Comparison of ENCODE assay signal across 8 cellular contexts in the genomic region with DNA sequence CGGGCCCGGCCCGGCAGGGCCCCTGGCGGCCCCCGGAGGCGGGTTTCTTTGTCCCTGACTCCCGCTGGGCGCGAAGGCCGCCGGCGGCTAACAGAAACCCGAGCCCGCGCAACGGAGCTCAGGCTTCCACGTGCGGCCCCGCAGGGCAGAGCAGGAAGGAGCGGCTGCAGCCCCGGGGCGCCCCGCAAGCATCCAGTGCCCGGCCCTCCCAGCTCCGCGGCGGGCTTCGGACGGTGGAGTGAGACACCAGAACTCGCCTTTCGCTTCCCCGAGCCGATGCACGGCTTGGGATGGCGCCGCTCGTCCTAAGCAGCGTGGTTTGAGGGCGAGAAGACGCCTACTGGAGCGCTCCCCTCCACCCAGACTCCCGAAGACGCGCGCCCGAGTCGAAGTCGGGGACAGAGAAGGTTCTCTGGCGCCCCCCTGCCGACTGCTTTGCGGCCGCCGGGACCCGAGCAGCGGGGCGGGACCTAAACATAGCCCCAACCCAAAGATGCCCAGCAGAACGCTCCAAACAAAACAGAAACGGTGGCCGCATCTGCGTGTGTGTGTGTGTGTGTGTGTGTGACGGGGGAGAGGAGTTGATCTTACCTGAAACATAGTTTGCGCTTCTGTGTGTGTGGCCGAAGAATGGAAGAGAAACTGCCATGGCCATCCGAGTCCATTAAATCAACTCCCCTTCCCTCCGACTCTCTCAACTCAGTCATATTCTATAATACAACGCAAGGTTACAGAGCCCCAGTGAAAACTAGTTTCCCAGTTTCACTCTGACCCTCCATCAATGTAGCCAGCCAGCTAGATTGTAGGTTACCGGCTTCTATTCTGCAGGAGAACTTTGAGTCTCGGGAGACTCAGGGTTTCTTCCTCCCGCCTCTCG. TPM values are rescaled to one million over a fixed set of nuclear protein-coding genes. Genes with fewer than 3 reads are reported as not detected.
DNase-seq lines count a peak whose midpoint lies in the region; ATAC-seq and TF ChIP-seq lines count a peak whose summit lies in the region.

No MANE protein-coding gene starts in this region.

- WGBS in smooth muscle cell (ENCODE audit: low lambda C conversion rate): under 1% methylated on average over 63 of the region's 70 CpGs

- peak overlapping the region; percentile 86 for H3K27ac Mint-ChIP-seq in T-helper 17 cell
- peak overlapping the region; percentile 57 to 96 (median 90) for H3K27ac Mint-ChIP-seq in brain

- H3K79me2 ChIP-seq in DND-41 (ENCODE audit: insufficient read depth, low read length) (no peaks in the 10 kb centered on the region), smooth muscle cell (ENCODE audit: low read depth) (no peaks in the 10 kb centered on the region)

- DNase-seq in DND-41 (peak; percentile 71), KBM-7 (peak; percentile 83), T-helper 17 cell (peak; percentile 30 to 42 (median 37)), iPS-NIHi7 (ENCODE audit: extremely low spot score) (peak; percentile 48), smooth muscle cell (lab: John Stamatoyannopoulos, UW; ENCODE audit: unreplicated experiment) (peak; percentile 61), amniotic stem cell (lab: John Stamatoyannopoulos, UW) (no peak)

- TF ChIP-seq CTCF in DND-41 (IDR thresholded peaks at IDR 0.05; ENCODE audit: borderline replicate concordance, extremely low read depth, low read length, poor library complexity, severe bottlenecking) (peak; percentile 46), brain (conservative IDR thresholded peaks at IDR 0.05) (peak in 1 of 2 experiments; percentile 7), smooth muscle cell (IDR thresholded peaks at IDR 0.05; ENCODE audit: borderline replicate concordance, insufficient read depth, poor library complexity, severe bottlenecking) (no peak)

- H3K36me3 ChIP-seq in DND-41 (ENCODE audit: insufficient read depth, low read length) (no peaks in the 10 kb centered on the region), smooth muscle cell (ENCODE audit: low read depth) (no peaks in the 10 kb centered on the region)

- H2AFZ ChIP-seq in DND-41 (ENCODE audit: low read depth, low read length) (peak overlapping the region; percentile 100), smooth muscle cell (ENCODE audit: low read depth) (peak overlapping the region; percentile 94)

- peaks cover 10% of the 10 kb centered on the region for H3K27me3 Mint-ChIP-seq in T-helper 17 cell
- H3K27me3 Mint-ChIP-seq in brain: peaks cover 47% of the 10 kb centered on the region

- H3K36me3 Mint-ChIP-seq in T-helper 17 cell (ENCODE audit: low read depth) (peaks cover 2% of the 10 kb centered on the region), brain (no peaks in the 10 kb centered on the region)

- H3K27me3 ChIP-seq in DND-41 (ENCODE audit: insufficient read depth, low read length, poor library complexity) (peaks cover 37% of the 10 kb centered on the region), smooth muscle cell (ENCODE audit: low read depth) (peaks cover 45% of the 10 kb centered on the region)

- H3K4me3 Mint-ChIP-seq in T-helper 17 cell (peak overlapping the region; percentile 96), brain (peak overlapping the region; percentile 94 to 97 (median 96))

- H3K4me1 ChIP-seq in DND-41 (ENCODE audit: insufficient read depth, low read length) (peaks cover 31% of the 10 kb centered on the region), smooth muscle cell (ENCODE audit: low read depth) (peaks cover 20% of the 10 kb centered on the region)

- H3K9me3 ChIP-seq in DND-41 (ENCODE audit: insufficient read depth, low read length, severe bottlenecking): no peaks in the 10 kb centered on the region
- H3K9me3 ChIP-seq in T-helper 17 cell (ENCODE audit: control insufficient read depth, low read length, poor library complexity, severe bottlenecking): no peaks in the 10 kb centered on the region
- no peaks in the 10 kb centered on the region for H3K9me3 ChIP-seq in smooth muscle cell (replicated peaks; ENCODE audit: low read depth)

- peak overlapping the region; percentile 38 to 70 for H3K4me3 ChIP-seq in DND-41 (ENCODE audit: low read depth in 1 of 2, low read length in 2 of 2)
- H3K4me3 ChIP-seq in smooth muscle cell: peak overlapping the region; percentile 67

- no peaks in the 10 kb centered on the region for H3K9me3 Mint-ChIP-seq in brain

- H3K9ac ChIP-seq in DND-41 (ENCODE audit: low read depth, low read length): peak overlapping the region; percentile 53
- H3K9ac ChIP-seq in smooth muscle cell (ENCODE audit: low read depth): no peak overlapping the region

- H3K4me2 ChIP-seq in DND-41 (ENCODE audit: insufficient read depth, low read length): peak overlapping the region; percentile 94
- peak overlapping the region; percentile 99 for H3K4me2 ChIP-seq in smooth muscle cell

- H3K27ac ChIP-seq in DND-41 (ENCODE audit: low read length) (peak overlapping the region; percentile 46), smooth muscle cell (ENCODE audit: low read depth) (no peak overlapping the region)

- peaks cover 2% of the 10 kb centered on the region; the same call in 1 of the 2 replicates for H4K20me1 ChIP-seq in DND-41 (ENCODE audit: insufficient read depth, low read length)
- no peaks in the 10 kb centered on the region for H4K20me1 ChIP-seq in smooth muscle cell (ENCODE audit: low read depth)

- H3K4me1 Mint-ChIP-seq in T-helper 17 cell (peaks cover 35% of the 10 kb centered on the region), brain (peaks cover 43% of the 10 kb centered on the region)

- in situ Hi-C loops in KBM-7 (cut with MboI; ENCODE audit: low pct_unique_long_range_greater_than_20kb, low sequenced_read_pairs): no loop called here

- ATAC-seq in DND-41 (ENCODE audit: insufficient read depth, low read depth) (peak; percentile 65), GM21576 (IDR thresholded peaks at IDR 0.05; ENCODE audit: unreplicated experiment) (peak; percentile 29), T-helper 17 cell (peak; percentile 29)

- H3F3A ChIP-seq in smooth muscle cell (ENCODE audit: low read depth): peaks cover 12% of the 10 kb centered on the region

RNA-seq across cellular contexts. Expression of a gene that starts 0.6 kb away (rescaled TPM):
- 1 to 10 TPM; 1.1 to 2.1 TPM for total RNA-seq in T-helper 17 cell
- 2.0 TPM for polyA plus RNA-seq in brain (ENCODE audit: insufficient read depth, low read depth, low replicate concordance)
- total RNA-seq in smooth muscle cell: 0.67 TPM in 1 of 2 replicates, not detected in the other
- polyA plus RNA-seq in smooth muscle cell: 0.37 and 0.56 TPM in 2 replicates
